ENCODE assay signal across 8 cellular contexts in the genomic region with DNA sequence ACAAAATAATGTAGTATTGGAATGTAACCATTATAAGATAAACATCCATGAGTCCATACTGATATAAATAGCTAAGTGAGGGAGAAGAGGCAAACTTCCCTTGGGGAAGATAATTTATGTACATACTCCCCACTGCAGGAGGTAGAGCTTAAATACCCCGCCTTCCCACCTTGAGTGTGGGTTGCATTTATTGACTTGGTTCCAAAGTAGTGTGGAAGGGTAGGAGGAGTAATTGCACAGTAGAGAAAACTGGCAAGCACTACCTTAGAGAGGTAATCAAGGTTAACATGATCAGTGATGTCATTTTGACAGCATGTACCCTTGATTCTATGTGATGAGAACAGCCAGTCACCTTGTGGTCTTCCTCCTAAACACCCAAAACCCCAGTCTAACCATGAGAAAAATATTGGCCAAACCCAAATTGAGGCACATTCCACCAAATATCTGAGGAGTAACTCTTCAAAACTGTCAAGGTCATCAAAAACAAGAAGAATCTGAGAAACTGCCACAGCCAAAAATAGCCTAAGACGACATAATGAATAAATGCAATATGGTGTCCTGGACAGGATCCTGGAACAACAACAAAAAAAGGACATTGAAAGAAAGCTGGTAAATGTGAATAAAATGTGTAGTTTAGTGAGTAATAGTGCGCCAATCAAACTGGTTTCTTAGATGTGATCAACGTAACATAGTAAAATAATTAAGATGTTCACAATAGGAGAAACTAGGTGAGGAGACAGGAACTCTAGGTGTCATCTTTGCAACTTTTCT. TPM values are rescaled to one million over a fixed set of nuclear protein-coding genes. Genes with fewer than 3 reads are reported as not detected.
DNase-seq lines count a peak whose midpoint lies in the region; ATAC-seq and TF ChIP-seq lines count a peak whose summit lies in the region.

No MANE protein-coding gene starts in this region.

- peaks cover 27% of the 10 kb centered on the region for H3K4me1 ChIP-seq in Karpas-422 (ENCODE audit: low read length)

- no peaks in the 10 kb centered on the region for H3K27me3 ChIP-seq in Karpas-422 (ENCODE audit: low read length)
- no peaks in the 10 kb centered on the region for H3K27me3 ChIP-seq in neural cell (ENCODE audit: insufficient read depth, low read depth, low read length)

- H3K9ac ChIP-seq in Karpas-422 (ENCODE audit: low read length) (peak overlapping the region; percentile 66), neural cell (ENCODE audit: low read length) (peak overlapping the region; percentile 77)

- no peak for TF ChIP-seq RAD21 in neural cell (conservative IDR thresholded peaks at IDR 0.05)

- ATAC-seq in HG02642 (IDR thresholded peaks at IDR 0.05; ENCODE audit: poor library complexity, unreplicated experiment) (no peak), GM18498 (IDR thresholded peaks at IDR 0.05; ENCODE audit: unreplicated experiment) (no peak)

- H3K9me3 ChIP-seq in Karpas-422 (ENCODE audit: low read length) (no peaks in the 10 kb centered on the region), neural cell (ENCODE audit: low read length) (no peaks in the 10 kb centered on the region)

- H3K4me3 ChIP-seq in Karpas-422 (ENCODE audit: low read length) (peak overlapping the region; percentile 87), neural cell (ENCODE audit: low read length) (peak overlapping the region; percentile 97)

- H3F3A ChIP-seq in neural cell (ENCODE audit: insufficient read depth, low read length, poor library complexity, severe bottlenecking), result no peaks in the 10 kb centered on the region

- H3K9me3 Mint-ChIP-seq in dendritic cell treated with granulocyte-macrophage colony-stimulating factor and Interleukin-4, amounts not matched to agents 40 ng/mL and 50 ng/mL, for 4 days, result no peaks in the 10 kb centered on the region

- peaks cover 26% of the 10 kb centered on the region for H3K4me1 Mint-ChIP-seq in dendritic cell treated with granulocyte-macrophage colony-stimulating factor and Interleukin-4, amounts not matched to agents 40 ng/mL and 50 ng/mL, for 4 days (ENCODE audit: low read depth)

- intact Hi-C loops in dendritic cell treated with granulocyte-macrophage colony-stimulating factor and Interleukin-4, amounts not matched to agents 40 ng/mL and 50 ng/mL, for 4 days (cut with micrococcal nuclease), result loop anchor here (5.0 kb wide), 1 partner anchor 172 kb away; no protein-coding TSS in a partner anchor

- H3K36me3 ChIP-seq in Karpas-422 (ENCODE audit: insufficient read depth, low read length), result peaks cover 7% of the 10 kb centered on the region
- H3K36me3 ChIP-seq in neural cell (ENCODE audit: insufficient read depth, low read length), result no peaks in the 10 kb centered on the region

- peak overlapping the region; percentile 98 for H3K4me3 Mint-ChIP-seq in dendritic cell treated with granulocyte-macrophage colony-stimulating factor and Interleukin-4, amounts not matched to agents 40 ng/mL and 50 ng/mL, for 4 days

- no peaks in the 10 kb centered on the region for H3K9me2 ChIP-seq in Karpas-422 (replicated peaks; ENCODE audit: insufficient read depth, low read length)
- no peaks in the 10 kb centered on the region for H3K9me2 ChIP-seq in neural cell (ENCODE audit: insufficient read depth, low read length)

- H3K36me3 Mint-ChIP-seq in dendritic cell treated with granulocyte-macrophage colony-stimulating factor and Interleukin-4, amounts not matched to agents 40 ng/mL and 50 ng/mL, for 4 days (ENCODE audit: low read depth), result peaks cover 24% of the 10 kb centered on the region

- peaks cover 5% of the 10 kb centered on the region for H3K27me3 Mint-ChIP-seq in dendritic cell treated with granulocyte-macrophage colony-stimulating factor and Interleukin-4, amounts not matched to agents 40 ng/mL and 50 ng/mL, for 4 days

- no peak for TF ChIP-seq EP300 in neural cell (conservative IDR thresholded peaks at IDR 0.05; ENCODE audit: poor library complexity, severe bottlenecking)

- H3K27ac ChIP-seq in C4-2B, result peak overlapping the region; percentile 88
- peak overlapping the region; percentile 77 for H3K27ac ChIP-seq in Karpas-422 (ENCODE audit: low read length)
- H3K27ac ChIP-seq in neural cell (ENCODE audit: low read length), result peak overlapping the region; percentile 79

- H3K79me2 ChIP-seq in Karpas-422 (ENCODE audit: low read length) (peaks cover 39% of the 10 kb centered on the region), neural cell (replicated peaks; ENCODE audit: insufficient read depth, low read length) (peaks cover 27% of the 10 kb centered on the region)

- H3K27ac Mint-ChIP-seq in dendritic cell treated with granulocyte-macrophage colony-stimulating factor and Interleukin-4, amounts not matched to agents 40 ng/mL and 50 ng/mL, for 4 days, result peak overlapping the region; percentile 91

- H4K20me1 ChIP-seq in Karpas-422 (ENCODE audit: insufficient read depth, low read depth, low read length) (no peaks in the 10 kb centered on the region), neural cell (ENCODE audit: insufficient read depth) (no peaks in the 10 kb centered on the region)

- DNase-seq in Karpas-422, result peak; percentile 64
- DNase-seq in activated gamma-delta T cell (lab: John Stamatoyannopoulos, UW), result no peak
- no peak for DNase-seq in stimulated activated naive CD4-positive, alpha-beta T cell (lab: John Stamatoyannopoulos, UW)

- peak overlapping the region; percentile 78 for H3K4me2 ChIP-seq in Karpas-422 (ENCODE audit: low read depth, low read length, poor library complexity, severe bottlenecking)
- peak overlapping the region; percentile 80 for H3K4me2 ChIP-seq in neural cell (ENCODE audit: low read length)

- TF ChIP-seq CTCF in C4-2B (conservative IDR thresholded peaks at IDR 0.05) (no peak), neural cell (IDR thresholded peaks at IDR 0.05; ENCODE audit: poor library complexity, severe bottlenecking) (no peak)

- peak overlapping the region; percentile 92 for H2AFZ ChIP-seq in Karpas-422 (ENCODE audit: low read length)
- H2AFZ ChIP-seq in neural cell (ENCODE audit: low read depth, low read length), result peak overlapping the region; percentile 59

TF ChIP-seq in neural cell, 6 proteins besides CTCF, POLR2A, EP300 and RAD21:
- no peak for TF ChIP-seq MXI1 (conservative IDR thresholded peaks at IDR 0.05; ENCODE audit: poor library complexity, severe bottlenecking)
- no peak for TF ChIP-seq POLR2AphosphoS5 (IDR thresholded peaks at IDR 0.05)
- TF ChIP-seq TAF1 (IDR thresholded peaks at IDR 0.05; ENCODE audit: low read depth), result no peak

RNA-seq across cellular contexts. Expression of a gene that starts 0.8 kb away (rescaled TPM):
- total RNA-seq in Karpas-422 (2014; rRNA removed; shearing (Covaris generic); ENCODE audit: low replicate concordance), result 43.1 and 62.7 TPM in 2 replicates
- polyA plus RNA-seq in neural cell, result 48.8 and 53.8 TPM in 2 replicates
- 49.9 and 51.4 TPM in 2 replicates for polyA minus RNA-seq in neural cell
